1 cellular context compared by ENCODE assay signal in genomic region chr17:17837966-17838962, GRCh38.
TF ChIP-seq lines count a peak whose summit lies in the region.

No MANE protein-coding gene starts in this region.

TF ChIP-seq in K562, 482 proteins besides CTCF, POLR2A, EP300 and RAD21 (continued from another document and continues in another):
- TF ChIP-seq U2AF2 (optimal IDR thresholded peaks at IDR 0.05; ENCODE audit: low read depth, low read length) (no peak), CEBPZ (IDR thresholded peaks at IDR 0.05; ENCODE audit: borderline replicate concordance, low read depth, low read length) (no peak), SPI1 (IDR thresholded peaks at IDR 0.05; ENCODE audit: borderline replicate concordance, low read depth, low read length) (peak; percentile 43; the same call in 1 of the 2 replicates), CREB3 (tag; conservative IDR thresholded peaks at IDR 0.05; ENCODE audit: low read depth) (no peak), ZBTB34 (CRISPR knock-in tag; IDR thresholded peaks at IDR 0.05) (no peak), EGR1 (conservative IDR thresholded peaks at IDR 0.05) (no peak), RBM39 (optimal IDR thresholded peaks at IDR 0.05; ENCODE audit: low read depth, low read length) (no peak), ZNF318 (IDR thresholded peaks at IDR 0.05; ENCODE audit: borderline replicate concordance in 1 of 2, low read depth in 1 of 2) (no peak), MCM5 (IDR thresholded peaks at IDR 0.05; ENCODE audit: low read depth) (no peak), FOXJ3 (CRISPR knock-in tag; IDR thresholded peaks at IDR 0.05) (no peak), ZNF3 (CRISPR knock-in tag; IDR thresholded peaks at IDR 0.05) (no peak), ZKSCAN1 (IDR thresholded peaks at IDR 0.05; ENCODE audit: low read depth, low read length) (no peak), GABPA (tag; conservative IDR thresholded peaks at IDR 0.05; ENCODE audit: low read depth) (peak; percentile 50), MTA1 (IDR thresholded peaks at IDR 0.05; ENCODE audit: borderline replicate concordance) (peak; percentile 34; the same call in 1 of the 2 replicates), ZNF316 (IDR thresholded peaks at IDR 0.05) (no peak), HNRNPL (IDR thresholded peaks at IDR 0.05; ENCODE audit: low read depth, low read length) (no peak), ETV1 (tag; conservative IDR thresholded peaks at IDR 0.05; ENCODE audit: low read depth) (0 out of 2 replicates have a peak, but pooled peaks have one; percentile 27), SP1 (CRISPR knock-in tag; IDR thresholded peaks at IDR 0.05) (no peak), FOXJ2 (tag; IDR thresholded peaks at IDR 0.05) (0 out of 2 replicates have a peak, but pooled peaks have one; percentile 47), HMG20B (CRISPR knock-in tag; IDR thresholded peaks at IDR 0.05) (no peak), ZNF347 (CRISPR knock-in tag; IDR thresholded peaks at IDR 0.05; ENCODE audit: low read depth) (no peak), STAT5B (CRISPR knock-in tag; IDR thresholded peaks at IDR 0.05) (no peak), DNMT1 (IDR thresholded peaks at IDR 0.05) (no peak), ZNF24 (IDR thresholded peaks at IDR 0.05) (no peak), HMG20A (CRISPR knock-in tag; conservative IDR thresholded peaks at IDR 0.05) (no peak), NUFIP1 (IDR thresholded peaks at IDR 0.05; ENCODE audit: partially characterized antibody) (no peak), BMI1 (IDR thresholded peaks at IDR 0.05; ENCODE audit: low read length) (no peak), ZFP30 (CRISPR knock-in tag; IDR thresholded peaks at IDR 0.05; ENCODE audit: borderline replicate concordance) (no peak), PCBP2 (IDR thresholded peaks at IDR 0.05; ENCODE audit: low read depth, low read length, poor library complexity, severe bottlenecking) (no peak), HDAC2 (IDR thresholded peaks at IDR 0.05) (no peak), SAFB2 (IDR thresholded peaks at IDR 0.05; ENCODE audit: borderline replicate concordance, low read depth, low read length, severe bottlenecking) (no peak), RFX1 (IDR thresholded peaks at IDR 0.05) (no peak), TEAD4 (IDR thresholded peaks at IDR 0.05; ENCODE audit: low read length) (no peak), TEAD4 (CRISPR knock-in tag; IDR thresholded peaks at IDR 0.05; ENCODE audit: borderline replicate concordance) (no peak)
- TF ChIP-seq, protein P1, sequence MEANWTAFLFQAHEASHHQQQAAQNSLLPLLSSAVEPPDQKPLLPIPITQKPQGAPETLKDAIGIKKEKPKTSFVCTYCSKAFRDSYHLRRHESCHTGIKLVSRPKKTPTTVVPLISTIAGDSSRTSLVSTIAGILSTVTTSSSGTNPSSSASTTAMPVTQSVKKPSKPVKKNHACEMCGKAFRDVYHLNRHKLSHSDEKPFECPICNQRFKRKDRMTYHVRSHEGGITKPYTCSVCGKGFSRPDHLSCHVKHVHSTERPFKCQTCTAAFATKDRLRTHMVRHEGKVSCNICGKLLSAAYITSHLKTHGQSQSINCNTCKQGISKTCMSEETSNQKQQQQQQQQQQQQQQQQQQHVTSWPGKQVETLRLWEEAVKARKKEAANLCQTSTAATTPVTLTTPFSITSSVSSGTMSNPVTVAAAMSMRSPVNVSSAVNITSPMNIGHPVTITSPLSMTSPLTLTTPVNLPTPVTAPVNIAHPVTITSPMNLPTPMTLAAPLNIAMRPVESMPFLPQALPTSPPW (CRISPR knock-in tag; IDR thresholded peaks at IDR 0.05) = peak; percentile 54; the same call in 1 of the 2 replicates
- TF ChIP-seq, protein P2, sequence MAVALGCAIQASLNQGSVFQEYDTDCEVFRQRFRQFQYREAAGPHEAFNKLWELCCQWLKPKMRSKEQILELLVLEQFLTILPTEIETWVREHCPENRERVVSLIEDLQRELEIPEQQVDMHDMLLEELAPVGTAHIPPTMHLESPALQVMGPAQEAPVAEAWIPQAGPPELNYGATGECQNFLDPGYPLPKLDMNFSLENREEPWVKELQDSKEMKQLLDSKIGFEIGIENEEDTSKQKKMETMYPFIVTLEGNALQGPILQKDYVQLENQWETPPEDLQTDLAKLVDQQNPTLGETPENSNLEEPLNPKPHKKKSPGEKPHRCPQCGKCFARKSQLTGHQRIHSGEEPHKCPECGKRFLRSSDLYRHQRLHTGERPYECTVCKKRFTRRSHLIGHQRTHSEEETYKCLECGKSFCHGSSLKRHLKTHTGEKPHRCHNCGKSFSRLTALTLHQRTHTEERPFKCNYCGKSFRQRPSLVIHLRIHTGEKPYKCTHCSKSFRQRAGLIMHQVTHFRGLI (CRISPR knock-in tag; IDR thresholded peaks at IDR 0.05) = no peak
- TF ChIP-seq, protein P3, sequence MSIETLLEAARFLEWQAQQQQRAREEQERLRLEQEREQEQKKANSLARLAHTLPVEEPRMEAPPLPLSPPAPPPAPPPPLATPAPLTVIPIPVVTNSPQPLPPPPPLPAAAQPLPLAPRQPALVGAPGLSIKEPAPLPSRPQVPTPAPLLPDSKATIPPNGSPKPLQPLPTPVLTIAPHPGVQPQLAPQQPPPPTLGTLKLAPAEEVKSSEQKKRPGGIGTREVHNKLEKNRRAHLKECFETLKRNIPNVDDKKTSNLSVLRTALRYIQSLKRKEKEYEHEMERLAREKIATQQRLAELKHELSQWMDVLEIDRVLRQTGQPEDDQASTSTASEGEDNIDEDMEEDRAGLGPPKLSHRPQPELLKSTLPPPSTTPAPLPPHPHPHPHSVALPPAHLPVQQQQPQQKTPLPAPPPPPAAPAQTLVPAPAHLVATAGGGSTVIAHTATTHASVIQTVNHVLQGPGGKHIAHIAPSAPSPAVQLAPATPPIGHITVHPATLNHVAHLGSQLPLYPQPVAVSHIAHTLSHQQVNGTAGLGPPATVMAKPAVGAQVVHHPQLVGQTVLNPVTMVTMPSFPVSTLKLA (conservative IDR thresholded peaks at IDR 0.05) = no peak
- TF ChIP-seq, protein P4, sequence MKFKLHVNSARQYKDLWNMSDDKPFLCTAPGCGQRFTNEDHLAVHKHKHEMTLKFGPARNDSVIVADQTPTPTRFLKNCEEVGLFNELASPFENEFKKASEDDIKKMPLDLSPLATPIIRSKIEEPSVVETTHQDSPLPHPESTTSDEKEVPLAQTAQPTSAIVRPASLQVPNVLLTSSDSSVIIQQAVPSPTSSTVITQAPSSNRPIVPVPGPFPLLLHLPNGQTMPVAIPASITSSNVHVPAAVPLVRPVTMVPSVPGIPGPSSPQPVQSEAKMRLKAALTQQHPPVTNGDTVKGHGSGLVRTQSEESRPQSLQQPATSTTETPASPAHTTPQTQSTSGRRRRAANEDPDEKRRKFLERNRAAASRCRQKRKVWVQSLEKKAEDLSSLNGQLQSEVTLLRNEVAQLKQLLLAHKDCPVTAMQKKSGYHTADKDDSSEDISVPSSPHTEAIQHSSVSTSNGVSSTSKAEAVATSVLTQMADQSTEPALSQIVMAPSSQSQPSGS (CRISPR knock-in tag; IDR thresholded peaks at IDR 0.05) = no peak
